In the genomic region with DNA sequence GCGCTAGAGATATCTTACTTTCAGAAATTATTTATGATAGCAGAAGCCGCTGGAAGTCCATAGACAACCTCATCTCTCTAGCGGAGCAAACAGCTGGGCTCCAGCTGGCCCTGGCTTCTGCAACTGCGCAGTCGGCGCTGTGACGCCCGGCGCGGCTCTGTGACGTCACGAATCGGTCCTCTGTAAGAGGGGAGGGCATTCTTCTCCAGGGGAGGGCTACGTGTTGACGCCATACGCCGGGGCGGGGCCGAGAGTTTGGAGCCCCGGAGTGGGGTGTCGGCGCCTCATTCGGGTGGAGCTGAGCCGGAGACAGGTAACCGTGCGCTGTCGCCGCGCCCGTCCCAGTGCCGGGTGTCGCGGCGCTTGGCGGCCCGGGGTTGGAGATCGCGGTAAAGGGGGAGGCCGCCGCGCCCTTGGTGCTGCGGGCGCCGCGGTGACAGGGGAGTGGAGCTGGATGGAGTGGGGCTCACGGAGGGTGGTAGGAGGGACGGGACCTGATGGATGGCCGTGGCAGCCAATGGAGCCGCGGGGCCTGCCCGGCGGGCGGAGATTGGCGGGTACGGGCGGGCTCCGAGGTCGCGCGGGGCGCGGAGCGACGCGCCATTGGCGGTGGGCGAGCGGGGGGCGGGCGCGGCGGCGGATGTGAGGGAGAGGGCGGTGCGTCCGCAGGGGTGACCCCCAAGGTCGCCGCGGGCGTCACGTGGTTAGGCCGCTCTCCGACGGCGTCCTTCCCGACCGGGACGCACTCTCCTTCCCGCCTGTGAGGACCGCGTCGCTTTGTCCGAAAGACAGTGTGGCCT, we compare ENCODE assay signal across 1 cellular context.
TF ChIP-seq lines count a peak whose summit lies in the region.

A gene (plus strand): TSS at position 287 of the 800 bp plus-strand sequence. CDS start 17,717 bp downstream, outside the sequence.

TF ChIP-seq in HepG2, 621 proteins besides CTCF, POLR2A, EP300 and RAD21 (continued from another document and continues in another):
- TF ChIP-seq, protein P1, sequence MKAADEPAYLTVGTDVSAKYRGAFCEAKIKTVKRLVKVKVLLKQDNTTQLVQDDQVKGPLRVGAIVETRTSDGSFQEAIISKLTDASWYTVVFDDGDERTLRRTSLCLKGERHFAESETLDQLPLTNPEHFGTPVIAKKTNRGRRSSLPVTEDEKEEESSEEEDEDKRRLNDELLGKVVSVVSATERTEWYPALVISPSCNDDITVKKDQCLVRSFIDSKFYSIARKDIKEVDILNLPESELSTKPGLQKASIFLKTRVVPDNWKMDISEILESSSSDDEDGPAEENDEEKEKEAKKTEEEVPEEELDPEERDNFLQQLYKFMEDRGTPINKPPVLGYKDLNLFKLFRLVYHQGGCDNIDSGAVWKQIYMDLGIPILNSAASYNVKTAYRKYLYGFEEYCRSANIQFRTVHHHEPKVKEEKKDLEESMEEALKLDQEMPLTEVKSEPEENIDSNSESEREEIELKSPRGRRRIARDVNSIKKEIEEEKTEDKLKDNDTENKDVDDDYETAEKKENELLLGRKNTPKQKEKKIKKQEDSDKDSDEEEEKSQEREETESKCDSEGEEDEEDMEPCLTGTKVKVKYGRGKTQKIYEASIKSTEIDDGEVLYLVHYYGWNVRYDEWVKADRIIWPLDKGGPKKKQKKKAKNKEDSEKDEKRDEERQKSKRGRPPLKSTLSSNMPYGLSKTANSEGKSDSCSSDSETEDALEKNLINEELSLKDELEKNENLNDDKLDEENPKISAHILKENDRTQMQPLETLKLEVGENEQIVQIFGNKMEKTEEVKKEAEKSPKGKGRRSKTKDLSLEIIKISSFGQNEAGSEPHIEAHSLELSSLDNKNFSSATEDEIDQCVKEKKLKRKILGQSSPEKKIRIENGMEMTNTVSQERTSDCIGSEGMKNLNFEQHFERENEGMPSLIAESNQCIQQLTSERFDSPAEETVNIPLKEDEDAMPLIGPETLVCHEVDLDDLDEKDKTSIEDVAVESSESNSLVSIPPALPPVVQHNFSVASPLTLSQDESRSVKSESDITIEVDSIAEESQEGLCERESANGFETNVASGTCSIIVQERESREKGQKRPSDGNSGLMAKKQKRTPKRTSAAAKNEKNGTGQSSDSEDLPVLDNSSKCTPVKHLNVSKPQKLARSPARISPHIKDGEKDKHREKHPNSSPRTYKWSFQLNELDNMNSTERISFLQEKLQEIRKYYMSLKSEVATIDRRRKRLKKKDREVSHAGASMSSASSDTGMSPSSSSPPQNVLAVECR (CRISPR knock-in tag; IDR thresholded peaks at IDR 0.05; ENCODE audit: borderline replicate concordance): peak; percentile 87
- TF ChIP-seq SIX1 (CRISPR knock-in tag; IDR thresholded peaks at IDR 0.05; ENCODE audit: borderline replicate concordance): no peak
- TF ChIP-seq STAT5B (CRISPR knock-in tag; IDR thresholded peaks at IDR 0.05): no peak
- TF ChIP-seq ERF (CRISPR knock-in tag; IDR thresholded peaks at IDR 0.05): peak; percentile 79
- TF ChIP-seq, protein P2, sequence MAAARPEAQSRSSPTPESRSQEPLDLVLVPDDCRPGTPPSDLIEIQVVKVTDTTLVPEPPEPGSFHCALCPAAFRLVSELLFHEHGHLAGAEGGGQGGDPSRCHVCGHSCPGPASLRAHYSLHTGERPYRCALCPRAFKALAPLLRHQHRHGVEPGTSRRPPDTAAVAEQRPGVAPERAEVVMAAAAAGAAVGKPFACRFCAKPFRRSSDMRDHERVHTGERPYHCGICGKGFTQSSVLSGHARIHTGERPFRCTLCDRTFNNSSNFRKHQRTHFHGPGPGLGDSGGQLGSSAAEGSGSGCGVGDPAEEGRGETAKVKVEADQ (CRISPR knock-in tag; IDR thresholded peaks at IDR 0.05; ENCODE audit: borderline replicate concordance): peak; percentile 81
- TF ChIP-seq ZNF20 (CRISPR knock-in tag; IDR thresholded peaks at IDR 0.05): no peak
- TF ChIP-seq, protein P3, sequence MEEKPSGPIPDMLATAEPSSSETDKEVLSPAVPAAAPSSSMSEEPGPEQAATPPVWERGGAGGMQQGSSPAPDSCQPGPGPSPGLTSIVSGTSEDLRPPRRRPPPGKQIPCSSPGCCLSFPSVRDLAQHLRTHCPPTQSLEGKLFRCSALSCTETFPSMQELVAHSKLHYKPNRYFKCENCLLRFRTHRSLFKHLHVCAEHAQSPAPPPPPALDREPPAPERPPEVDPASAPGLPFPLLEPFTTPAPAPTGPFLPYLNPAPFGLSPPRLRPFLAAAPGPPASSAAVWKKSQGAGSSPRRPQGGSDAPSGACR (CRISPR knock-in tag; IDR thresholded peaks at IDR 0.05): peak; percentile 77; the same call in 1 of the 2 replicates
- peak; percentile 73 for TF ChIP-seq TEAD3 (CRISPR knock-in tag; optimal IDR thresholded peaks at IDR 0.05; ENCODE audit: borderline replicate concordance)
- TF ChIP-seq TBX2 (CRISPR knock-in tag; IDR thresholded peaks at IDR 0.05; ENCODE audit: borderline replicate concordance): peak; percentile 77
- TF ChIP-seq MAZ (IDR thresholded peaks at IDR 0.05; ENCODE audit: borderline replicate concordance, low read depth, low read length): peak; percentile 89; the same call in 1 of the 2 replicates
- peak; percentile 95 for TF ChIP-seq MAZ (CRISPR knock-in tag; IDR thresholded peaks at IDR 0.05; ENCODE audit: low read depth)
- TF ChIP-seq ZNF17 (CRISPR knock-in tag; IDR thresholded peaks at IDR 0.05): no peak
- peak; percentile 71 for TF ChIP-seq KLF11 (CRISPR knock-in tag; IDR thresholded peaks at IDR 0.05)
- TF ChIP-seq SYNCRIP (IDR thresholded peaks at IDR 0.05; ENCODE audit: insufficient read depth, low read depth, low read length): no peak
- peak; percentile 4; the same call in 1 of the 2 replicates for TF ChIP-seq ZNF274 (CRISPR knock-in tag; IDR thresholded peaks at IDR 0.05)
- TF ChIP-seq, protein P4, sequence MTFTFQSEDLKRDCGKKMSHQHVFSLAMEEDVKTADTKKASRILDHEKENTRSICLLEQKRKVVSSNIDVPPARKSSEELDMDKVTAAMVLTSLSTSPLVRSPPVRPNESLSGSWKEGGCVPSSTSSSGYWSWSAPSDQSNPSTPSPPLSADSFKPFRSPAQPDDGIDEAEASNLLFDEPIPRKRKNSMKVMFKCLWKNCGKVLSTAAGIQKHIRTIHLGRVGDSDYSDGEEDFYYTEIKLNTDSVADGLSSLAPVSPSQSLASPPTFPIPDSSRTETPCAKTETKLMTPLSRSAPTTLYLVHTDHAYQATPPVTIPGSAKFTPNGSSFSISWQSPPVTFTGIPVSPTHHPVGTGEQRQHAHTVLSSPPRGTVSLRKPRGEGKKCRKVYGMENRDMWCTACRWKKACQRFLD (CRISPR knock-in tag; IDR thresholded peaks at IDR 0.05; ENCODE audit: borderline replicate concordance): peak; percentile 69; the same call in 1 of the 2 replicates
- TF ChIP-seq ZNF317 (CRISPR knock-in tag; IDR thresholded peaks at IDR 0.05): peak; percentile 36; the same call in 1 of the 2 replicates
- peak; percentile 91 for TF ChIP-seq ATF7 (IDR thresholded peaks at IDR 0.05)
- peak; percentile 79; the same call in 1 of the 2 replicates for TF ChIP-seq ATF7 (CRISPR knock-in tag; IDR thresholded peaks at IDR 0.05)
- TF ChIP-seq ZSCAN31 (CRISPR knock-in tag; IDR thresholded peaks at IDR 0.05; ENCODE audit: low read depth): peak; percentile 54; the same call in 1 of the 2 replicates
- TF ChIP-seq ZNF10 (CRISPR knock-in tag; IDR thresholded peaks at IDR 0.05; ENCODE audit: borderline replicate concordance, low read depth): no peak
- TF ChIP-seq, protein P5, sequence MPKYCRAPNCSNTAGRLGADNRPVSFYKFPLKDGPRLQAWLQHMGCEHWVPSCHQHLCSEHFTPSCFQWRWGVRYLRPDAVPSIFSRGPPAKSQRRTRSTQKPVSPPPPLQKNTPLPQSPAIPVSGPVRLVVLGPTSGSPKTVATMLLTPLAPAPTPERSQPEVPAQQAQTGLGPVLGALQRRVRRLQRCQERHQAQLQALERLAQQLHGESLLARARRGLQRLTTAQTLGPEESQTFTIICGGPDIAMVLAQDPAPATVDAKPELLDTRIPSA (CRISPR knock-in tag; IDR thresholded peaks at IDR 0.05; ENCODE audit: borderline replicate concordance): 0 out of 2 replicates have a peak, but pooled peaks have one; percentile 74
- peak; percentile 60; the same call in 1 of the 2 replicates for TF ChIP-seq ZNF772 (CRISPR knock-in tag; IDR thresholded peaks at IDR 0.05)
- TF ChIP-seq SUZ12 (IDR thresholded peaks at IDR 0.05; ENCODE audit: low read depth, low read length): no peak
- TF ChIP-seq, protein P6, sequence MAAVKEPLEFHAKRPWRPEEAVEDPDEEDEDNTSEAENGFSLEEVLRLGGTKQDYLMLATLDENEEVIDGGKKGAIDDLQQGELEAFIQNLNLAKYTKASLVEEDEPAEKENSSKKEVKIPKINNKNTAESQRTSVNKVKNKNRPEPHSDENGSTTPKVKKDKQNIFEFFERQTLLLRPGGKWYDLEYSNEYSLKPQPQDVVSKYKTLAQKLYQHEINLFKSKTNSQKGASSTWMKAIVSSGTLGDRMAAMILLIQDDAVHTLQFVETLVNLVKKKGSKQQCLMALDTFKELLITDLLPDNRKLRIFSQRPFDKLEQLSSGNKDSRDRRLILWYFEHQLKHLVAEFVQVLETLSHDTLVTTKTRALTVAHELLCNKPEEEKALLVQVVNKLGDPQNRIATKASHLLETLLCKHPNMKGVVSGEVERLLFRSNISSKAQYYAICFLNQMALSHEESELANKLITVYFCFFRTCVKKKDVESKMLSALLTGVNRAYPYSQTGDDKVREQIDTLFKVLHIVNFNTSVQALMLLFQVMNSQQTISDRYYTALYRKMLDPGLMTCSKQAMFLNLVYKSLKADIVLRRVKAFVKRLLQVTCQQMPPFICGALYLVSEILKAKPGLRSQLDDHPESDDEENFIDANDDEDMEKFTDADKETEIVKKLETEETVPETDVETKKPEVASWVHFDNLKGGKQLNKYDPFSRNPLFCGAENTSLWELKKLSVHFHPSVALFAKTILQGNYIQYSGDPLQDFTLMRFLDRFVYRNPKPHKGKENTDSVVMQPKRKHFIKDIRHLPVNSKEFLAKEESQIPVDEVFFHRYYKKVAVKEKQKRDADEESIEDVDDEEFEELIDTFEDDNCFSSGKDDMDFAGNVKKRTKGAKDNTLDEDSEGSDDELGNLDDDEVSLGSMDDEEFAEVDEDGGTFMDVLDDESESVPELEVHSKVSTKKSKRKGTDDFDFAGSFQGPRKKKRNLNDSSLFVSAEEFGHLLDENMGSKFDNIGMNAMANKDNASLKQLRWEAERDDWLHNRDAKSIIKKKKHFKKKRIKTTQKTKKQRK (IDR thresholded peaks at IDR 0.05; ENCODE audit: low read length): no peak; the same call in 1 of the 2 replicates
- TF ChIP-seq ZNF879 (CRISPR knock-in tag; IDR thresholded peaks at IDR 0.05): peak; percentile 72
- peak; percentile 75; the same call in 1 of the 2 replicates for TF ChIP-seq ZFP36L1 (CRISPR knock-in tag; IDR thresholded peaks at IDR 0.05)
- peak; percentile 49; the same call in 1 of the 2 replicates for TF ChIP-seq ARNTL (CRISPR knock-in tag; IDR thresholded peaks at IDR 0.05)
- TF ChIP-seq CENPT (CRISPR knock-in tag; IDR thresholded peaks at IDR 0.05; ENCODE audit: low read depth): peak; percentile 88; the same call in 1 of the 2 replicates
- TF ChIP-seq, protein P7, sequence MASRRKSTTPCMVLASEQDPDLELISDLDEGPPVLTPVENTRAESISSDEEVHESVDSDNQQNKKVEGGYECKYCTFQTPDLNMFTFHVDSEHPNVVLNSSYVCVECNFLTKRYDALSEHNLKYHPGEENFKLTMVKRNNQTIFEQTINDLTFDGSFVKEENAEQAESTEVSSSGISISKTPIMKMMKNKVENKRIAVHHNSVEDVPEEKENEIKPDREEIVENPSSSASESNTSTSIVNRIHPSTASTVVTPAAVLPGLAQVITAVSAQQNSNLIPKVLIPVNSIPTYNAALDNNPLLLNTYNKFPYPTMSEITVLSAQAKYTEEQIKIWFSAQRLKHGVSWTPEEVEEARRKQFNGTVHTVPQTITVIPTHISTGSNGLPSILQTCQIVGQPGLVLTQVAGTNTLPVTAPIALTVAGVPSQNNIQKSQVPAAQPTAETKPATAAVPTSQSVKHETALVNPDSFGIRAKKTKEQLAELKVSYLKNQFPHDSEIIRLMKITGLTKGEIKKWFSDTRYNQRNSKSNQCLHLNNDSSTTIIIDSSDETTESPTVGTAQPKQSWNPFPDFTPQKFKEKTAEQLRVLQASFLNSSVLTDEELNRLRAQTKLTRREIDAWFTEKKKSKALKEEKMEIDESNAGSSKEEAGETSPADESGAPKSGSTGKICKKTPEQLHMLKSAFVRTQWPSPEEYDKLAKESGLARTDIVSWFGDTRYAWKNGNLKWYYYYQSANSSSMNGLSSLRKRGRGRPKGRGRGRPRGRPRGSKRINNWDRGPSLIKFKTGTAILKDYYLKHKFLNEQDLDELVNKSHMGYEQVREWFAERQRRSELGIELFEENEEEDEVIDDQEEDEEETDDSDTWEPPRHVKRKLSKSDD (CRISPR knock-in tag; IDR thresholded peaks at IDR 0.05; ENCODE audit: low read depth): peak; percentile 98
- TF ChIP-seq CC2D1A (CRISPR knock-in tag; IDR thresholded peaks at IDR 0.05): no peak
- no peak for TF ChIP-seq GTF3A (CRISPR knock-in tag; conservative IDR thresholded peaks at IDR 0.05)
- TF ChIP-seq, protein P8, sequence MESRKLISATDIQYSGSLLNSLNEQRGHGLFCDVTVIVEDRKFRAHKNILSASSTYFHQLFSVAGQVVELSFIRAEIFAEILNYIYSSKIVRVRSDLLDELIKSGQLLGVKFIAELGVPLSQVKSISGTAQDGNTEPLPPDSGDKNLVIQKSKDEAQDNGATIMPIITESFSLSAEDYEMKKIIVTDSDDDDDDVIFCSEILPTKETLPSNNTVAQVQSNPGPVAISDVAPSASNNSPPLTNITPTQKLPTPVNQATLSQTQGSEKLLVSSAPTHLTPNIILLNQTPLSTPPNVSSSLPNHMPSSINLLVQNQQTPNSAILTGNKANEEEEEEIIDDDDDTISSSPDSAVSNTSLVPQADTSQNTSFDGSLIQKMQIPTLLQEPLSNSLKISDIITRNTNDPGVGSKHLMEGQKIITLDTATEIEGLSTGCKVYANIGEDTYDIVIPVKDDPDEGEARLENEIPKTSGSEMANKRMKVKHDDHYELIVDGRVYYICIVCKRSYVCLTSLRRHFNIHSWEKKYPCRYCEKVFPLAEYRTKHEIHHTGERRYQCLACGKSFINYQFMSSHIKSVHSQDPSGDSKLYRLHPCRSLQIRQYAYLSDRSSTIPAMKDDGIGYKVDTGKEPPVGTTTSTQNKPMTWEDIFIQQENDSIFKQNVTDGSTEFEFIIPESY (CRISPR knock-in tag; IDR thresholded peaks at IDR 0.05): no peak; the same call in 1 of the 2 replicates
- TF ChIP-seq ZNF558 (CRISPR knock-in tag; IDR thresholded peaks at IDR 0.05; ENCODE audit: borderline replicate concordance): peak; percentile 37; the same call in 1 of the 2 replicates
- peak; percentile 93 for TF ChIP-seq NFYB (CRISPR knock-in tag; IDR thresholded peaks at IDR 0.05)
- TF ChIP-seq, protein P9, sequence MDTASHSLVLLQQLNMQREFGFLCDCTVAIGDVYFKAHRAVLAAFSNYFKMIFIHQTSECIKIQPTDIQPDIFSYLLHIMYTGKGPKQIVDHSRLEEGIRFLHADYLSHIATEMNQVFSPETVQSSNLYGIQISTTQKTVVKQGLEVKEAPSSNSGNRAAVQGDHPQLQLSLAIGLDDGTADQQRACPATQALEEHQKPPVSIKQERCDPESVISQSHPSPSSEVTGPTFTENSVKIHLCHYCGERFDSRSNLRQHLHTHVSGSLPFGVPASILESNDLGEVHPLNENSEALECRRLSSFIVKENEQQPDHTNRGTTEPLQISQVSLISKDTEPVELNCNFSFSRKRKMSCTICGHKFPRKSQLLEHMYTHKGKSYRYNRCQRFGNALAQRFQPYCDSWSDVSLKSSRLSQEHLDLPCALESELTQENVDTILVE (CRISPR knock-in tag; IDR thresholded peaks at IDR 0.05): peak; percentile 59
- peak; percentile 56; the same call in 1 of the 2 replicates for TF ChIP-seq GATAD2A (CRISPR knock-in tag; IDR thresholded peaks at IDR 0.05)
- no peak for TF ChIP-seq ZNF652 (CRISPR knock-in tag; IDR thresholded peaks at IDR 0.05; ENCODE audit: borderline replicate concordance, low read depth)
